Comparison of ENCODE assay signal across 1 cellular context in the genomic region with DNA sequence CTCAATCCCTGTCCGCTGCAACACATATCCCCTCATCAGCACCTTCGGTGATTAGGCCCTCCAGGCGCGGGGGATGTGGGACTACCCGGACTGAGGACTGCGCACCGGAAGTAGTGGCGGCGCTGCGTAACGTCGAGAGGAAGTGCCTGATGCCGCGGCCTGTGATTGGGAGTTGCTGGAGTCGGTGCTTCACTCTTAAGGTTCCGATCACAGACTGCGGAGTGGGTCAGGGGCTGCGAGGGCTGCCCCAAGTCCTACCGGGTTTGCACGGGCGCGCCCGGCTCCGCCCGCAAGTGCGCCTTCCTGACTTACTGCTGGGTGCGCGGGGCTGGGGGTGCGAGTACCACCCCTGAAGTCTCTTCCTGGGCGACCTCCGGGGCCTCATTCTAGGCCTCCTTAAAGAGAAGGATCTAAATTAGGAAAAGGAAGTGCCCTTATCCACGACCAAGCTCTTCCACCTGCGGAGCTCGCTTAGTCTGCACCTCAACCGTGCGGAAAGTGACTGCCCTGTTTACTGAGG.
TF ChIP-seq lines count a peak whose summit lies in the region.

Gene ALKBH3, plus strand, starts transcription at position 192 of the 520 bp plus-strand sequence. CDS start 1,822 bp downstream, outside the sequence.

TF ChIP-seq in HepG2, 621 proteins besides CTCF, POLR2A, EP300 and RAD21 (continued from another document and continues in another):
- TF ChIP-seq ZBTB33 (CRISPR knock-in tag; IDR thresholded peaks at IDR 0.05) (peak; percentile 46), PRPF4 (IDR thresholded peaks at IDR 0.05; ENCODE audit: low read depth, low read length, poor library complexity, severe bottlenecking) (peak; percentile 49), NCOR1 (IDR thresholded peaks at IDR 0.05; ENCODE audit: borderline replicate concordance, low read length) (no peak), SRSF9 (IDR thresholded peaks at IDR 0.05; ENCODE audit: borderline replicate concordance, insufficient read depth, low read depth, low read length, poor library complexity, severe bottlenecking) (no peak), BCL6 (CRISPR knock-in tag; IDR thresholded peaks at IDR 0.05) (peak; percentile 26; the same call in 1 of the 2 replicates), RARG (CRISPR knock-in tag; IDR thresholded peaks at IDR 0.05; ENCODE audit: low read depth) (no peak), SMC3 (IDR thresholded peaks at IDR 0.05; ENCODE audit: low read length) (no peak; the same call in 1 of the 2 replicates), MLLT10 (CRISPR knock-in tag; IDR thresholded peaks at IDR 0.05) (no peak), NFE2 (CRISPR knock-in tag; IDR thresholded peaks at IDR 0.05) (no peak), ZNF136 (CRISPR knock-in tag; IDR thresholded peaks at IDR 0.05; ENCODE audit: low read depth) (0 out of 2 replicates have a peak, but pooled peaks have one; percentile 43), YY1 (IDR thresholded peaks at IDR 0.05; ENCODE audit: insufficient read depth, insufficient replicate concordance, low read depth, low read length) (no peak), EEA1 (CRISPR knock-in tag; IDR thresholded peaks at IDR 0.05; ENCODE audit: borderline replicate concordance) (peak; percentile 54; the same call in 1 of the 2 replicates), AGO2 (optimal IDR thresholded peaks at IDR 0.05; ENCODE audit: low read depth, low read length) (no peak), ZBTB10 (CRISPR knock-in tag; IDR thresholded peaks at IDR 0.05; ENCODE audit: borderline replicate concordance) (no peak; the same call in 1 of the 2 replicates), REPIN1 (CRISPR knock-in tag; IDR thresholded peaks at IDR 0.05; ENCODE audit: borderline replicate concordance, low read depth) (peak; percentile 97), ZSCAN31 (CRISPR knock-in tag; IDR thresholded peaks at IDR 0.05; ENCODE audit: low read depth) (peak; percentile 79), ZNF691 (CRISPR knock-in tag; IDR thresholded peaks at IDR 0.05; ENCODE audit: borderline replicate concordance, low read depth) (0 out of 2 replicates have a peak, but pooled peaks have one; percentile 45), KDM5B (CRISPR knock-in tag; IDR thresholded peaks at IDR 0.05; ENCODE audit: borderline replicate concordance) (peak; percentile 73; the same call in 1 of the 2 replicates), TAF1 (CRISPR knock-in tag; IDR thresholded peaks at IDR 0.05) (peak; percentile 75), KLF6 (CRISPR knock-in tag; IDR thresholded peaks at IDR 0.05) (0 out of 2 replicates have a peak, but pooled peaks have one; percentile 43), ZBTB8A (CRISPR knock-in tag; IDR thresholded peaks at IDR 0.05; ENCODE audit: borderline replicate concordance, low read depth) (no peak), XRCC5 (optimal IDR thresholded peaks at IDR 0.05; ENCODE audit: low read length) (peak; percentile 98), ZNF549 (CRISPR knock-in tag; IDR thresholded peaks at IDR 0.05) (no peak), ZFY (CRISPR knock-in tag; IDR thresholded peaks at IDR 0.05) (peak; percentile 88), CBX1 (IDR thresholded peaks at IDR 0.05; ENCODE audit: low read depth) (peak; percentile 100), FOXK1 (CRISPR knock-in tag; IDR thresholded peaks at IDR 0.05; ENCODE audit: borderline replicate concordance, low read depth) (peak; percentile 94), HOXA5 (CRISPR knock-in tag; IDR thresholded peaks at IDR 0.05) (no peak), EHMT2 (IDR thresholded peaks at IDR 0.05; ENCODE audit: borderline replicate concordance, low read depth, low read length) (peak; percentile 100), ZNF235 (CRISPR knock-in tag; IDR thresholded peaks at IDR 0.05; ENCODE audit: borderline replicate concordance) (no peak), ZMYM2 (CRISPR knock-in tag; IDR thresholded peaks at IDR 0.05) (0 out of 2 replicates have a peak, but pooled peaks have one; percentile 50), ZNF660 (CRISPR knock-in tag; IDR thresholded peaks at IDR 0.05; ENCODE audit: borderline replicate concordance, low read depth) (no peak), MBD4 (IDR thresholded peaks at IDR 0.05; ENCODE audit: borderline replicate concordance, low read length) (no peak), ZBTB14 (CRISPR knock-in tag; IDR thresholded peaks at IDR 0.05) (no peak), CEBPB (IDR thresholded peaks at IDR 0.05; ENCODE audit: borderline replicate concordance, low read depth, low read length) (no peak), HES4 (CRISPR knock-in tag; IDR thresholded peaks at IDR 0.05; ENCODE audit: borderline replicate concordance) (no peak; the same call in 1 of the 2 replicates), HCFC1 (IDR thresholded peaks at IDR 0.05; ENCODE audit: low read depth, low read length) (peak; percentile 72), ZNF597 (CRISPR knock-in tag; IDR thresholded peaks at IDR 0.05) (no peak), CBX5 (CRISPR knock-in tag; IDR thresholded peaks at IDR 0.05; ENCODE audit: borderline replicate concordance) (peak; percentile 100), SAFB2 (CRISPR knock-in tag; IDR thresholded peaks at IDR 0.05; ENCODE audit: borderline replicate concordance, low read depth) (0 out of 2 replicates have a peak, but pooled peaks have one; percentile 31), ZNF766 (CRISPR knock-in tag; IDR thresholded peaks at IDR 0.05; ENCODE audit: borderline replicate concordance) (no peak), ZNF275 (CRISPR knock-in tag; IDR thresholded peaks at IDR 0.05; ENCODE audit: borderline replicate concordance) (no peak), ZNF20 (CRISPR knock-in tag; IDR thresholded peaks at IDR 0.05) (no peak), SMAD1 (CRISPR knock-in tag; IDR thresholded peaks at IDR 0.05; ENCODE audit: borderline replicate concordance, low read depth) (peak; percentile 93; the same call in 1 of the 2 replicates), NFIC (IDR thresholded peaks at IDR 0.05; ENCODE audit: low read length) (no peak)
- TF ChIP-seq, protein P1, sequence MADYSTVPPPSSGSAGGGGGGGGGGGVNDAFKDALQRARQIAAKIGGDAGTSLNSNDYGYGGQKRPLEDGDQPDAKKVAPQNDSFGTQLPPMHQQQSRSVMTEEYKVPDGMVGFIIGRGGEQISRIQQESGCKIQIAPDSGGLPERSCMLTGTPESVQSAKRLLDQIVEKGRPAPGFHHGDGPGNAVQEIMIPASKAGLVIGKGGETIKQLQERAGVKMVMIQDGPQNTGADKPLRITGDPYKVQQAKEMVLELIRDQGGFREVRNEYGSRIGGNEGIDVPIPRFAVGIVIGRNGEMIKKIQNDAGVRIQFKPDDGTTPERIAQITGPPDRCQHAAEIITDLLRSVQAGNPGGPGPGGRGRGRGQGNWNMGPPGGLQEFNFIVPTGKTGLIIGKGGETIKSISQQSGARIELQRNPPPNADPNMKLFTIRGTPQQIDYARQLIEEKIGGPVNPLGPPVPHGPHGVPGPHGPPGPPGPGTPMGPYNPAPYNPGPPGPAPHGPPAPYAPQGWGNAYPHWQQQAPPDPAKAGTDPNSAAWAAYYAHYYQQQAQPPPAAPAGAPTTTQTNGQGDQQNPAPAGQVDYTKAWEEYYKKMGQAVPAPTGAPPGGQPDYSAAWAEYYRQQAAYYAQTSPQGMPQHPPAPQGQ (CRISPR knock-in tag; IDR thresholded peaks at IDR 0.05; ENCODE audit: borderline replicate concordance): no peak
- TF ChIP-seq, protein P2, sequence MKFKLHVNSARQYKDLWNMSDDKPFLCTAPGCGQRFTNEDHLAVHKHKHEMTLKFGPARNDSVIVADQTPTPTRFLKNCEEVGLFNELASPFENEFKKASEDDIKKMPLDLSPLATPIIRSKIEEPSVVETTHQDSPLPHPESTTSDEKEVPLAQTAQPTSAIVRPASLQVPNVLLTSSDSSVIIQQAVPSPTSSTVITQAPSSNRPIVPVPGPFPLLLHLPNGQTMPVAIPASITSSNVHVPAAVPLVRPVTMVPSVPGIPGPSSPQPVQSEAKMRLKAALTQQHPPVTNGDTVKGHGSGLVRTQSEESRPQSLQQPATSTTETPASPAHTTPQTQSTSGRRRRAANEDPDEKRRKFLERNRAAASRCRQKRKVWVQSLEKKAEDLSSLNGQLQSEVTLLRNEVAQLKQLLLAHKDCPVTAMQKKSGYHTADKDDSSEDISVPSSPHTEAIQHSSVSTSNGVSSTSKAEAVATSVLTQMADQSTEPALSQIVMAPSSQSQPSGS (CRISPR knock-in tag; IDR thresholded peaks at IDR 0.05): peak; percentile 86
- TF ChIP-seq, protein P3, sequence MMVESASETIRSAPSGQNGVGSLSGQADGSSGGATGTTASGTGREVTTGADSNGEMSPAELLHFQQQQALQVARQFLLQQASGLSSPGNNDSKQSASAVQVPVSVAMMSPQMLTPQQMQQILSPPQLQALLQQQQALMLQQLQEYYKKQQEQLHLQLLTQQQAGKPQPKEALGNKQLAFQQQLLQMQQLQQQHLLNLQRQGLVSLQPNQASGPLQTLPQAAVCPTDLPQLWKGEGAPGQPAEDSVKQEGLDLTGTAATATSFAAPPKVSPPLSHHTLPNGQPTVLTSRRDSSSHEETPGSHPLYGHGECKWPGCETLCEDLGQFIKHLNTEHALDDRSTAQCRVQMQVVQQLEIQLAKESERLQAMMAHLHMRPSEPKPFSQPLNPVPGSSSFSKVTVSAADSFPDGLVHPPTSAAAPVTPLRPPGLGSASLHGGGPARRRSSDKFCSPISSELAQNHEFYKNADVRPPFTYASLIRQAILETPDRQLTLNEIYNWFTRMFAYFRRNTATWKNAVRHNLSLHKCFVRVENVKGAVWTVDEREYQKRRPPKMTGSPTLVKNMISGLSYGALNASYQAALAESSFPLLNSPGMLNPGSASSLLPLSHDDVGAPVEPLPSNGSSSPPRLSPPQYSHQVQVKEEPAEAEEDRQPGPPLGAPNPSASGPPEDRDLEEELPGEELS (CRISPR knock-in tag; IDR thresholded peaks at IDR 0.05): 0 out of 2 replicates have a peak, but pooled peaks have one; percentile 42
